Comparison of ENCODE assay signal across 16 cellular contexts in genomic region chr5:154478752-154479159, GRCh38. TPM values are rescaled to one million over a fixed set of nuclear protein-coding genes. Genes with fewer than 3 reads are reported as not detected.
A peak's percentile ranks its signal among the peaks of the same experiment; 100 is the strongest.
DNase-seq lines count a peak whose midpoint lies in the region; ATAC-seq and TF ChIP-seq lines count a peak whose summit lies in the region.
"Had no signal": no experiment of that assay in that cellular context is flagged by ENCODE, and none has a peak within 500 bp of the region (broad histone marks: within the 10 kb centered on the region; RNA-seq: fewer than 3 reads in every experiment).

No MANE protein-coding gene starts in this region.

- H3K4me1 Mint-ChIP-seq in activated naive CD4-positive, alpha-beta T cell treated with anti-CD3 and anti-CD28 coated beads, Interleukin-2, amount 10 ng/mL, durations not matched to agents 7 days and 5 days, result peaks cover 32% of the 10 kb centered on the region

- H3K9me3 Mint-ChIP-seq in activated naive CD4-positive, alpha-beta T cell treated with anti-CD3 and anti-CD28 coated beads, Interleukin-2, amount 10 ng/mL, durations not matched to agents 7 days and 5 days, result no peaks in the 10 kb centered on the region
- H3K9me3 Mint-ChIP-seq in activated naive CD4-positive, alpha-beta T cell treated with anti-CD3 and anti-CD28 coated beads, Interleukin-2, amount 50 U/mL, for 72 hours, result no peaks in the 10 kb centered on the region
- H3K9me3 Mint-ChIP-seq: activated CD4-positive, alpha-beta memory T cell treated with anti-CD3 and anti-CD28 coated beads, Interleukin-2, amount 10 ng/mL, durations not matched to agents 7 days and 5 days; central memory CD8-positive, alpha-beta T cell had no signal

- H3K27ac ChIP-seq in ascending aorta, result no peak overlapping the region
- peak overlapping the region in 3 of 4 donors; percentile 91 to 96 (median 94) for H3K27ac ChIP-seq in sigmoid colon
- H3K27ac ChIP-seq: neutrophil, SJSA1 had no signal

- no peak for ATAC-seq in activated naive CD4-positive, alpha-beta T cell treated with anti-CD3 and anti-CD28 coated beads, Interleukin-2, amount 50 U/mL, for 72 hours
- ATAC-seq in HG03095 (IDR thresholded peaks at IDR 0.05; ENCODE audit: unreplicated experiment), result no peak

- CTCF ChIA-PET in activated naive CD4-positive, alpha-beta T cell treated with anti-CD3 and anti-CD28 coated beads, Interleukin-2, amount 10 ng/mL, durations not matched to agents 7 days and 5 days (lab: Charles Lee), result no interaction called here

- peak overlapping the region; percentile 75 for H3K27ac Mint-ChIP-seq in activated naive CD4-positive, alpha-beta T cell treated with anti-CD3 and anti-CD28 coated beads, Interleukin-2, amount 10 ng/mL, durations not matched to agents 7 days and 5 days
- no peak overlapping the region for H3K27ac Mint-ChIP-seq in activated naive CD4-positive, alpha-beta T cell treated with anti-CD3 and anti-CD28 coated beads, Interleukin-2, amount 50 U/mL, for 72 hours

- no peaks in the 10 kb centered on the region for H3K9me3 ChIP-seq in ascending aorta
- H3K9me3 ChIP-seq in iPS-18c (ENCODE audit: control insufficient read depth, insufficient read depth, low read length), result peaks cover 2% of the 10 kb centered on the region
- H3K9me3 ChIP-seq in sigmoid colon, result no peaks in the 10 kb centered on the region
- H3K9me3 ChIP-seq: neutrophil, SJSA1 had no signal

- no peak for TF ChIP-seq CTCF in ascending aorta (IDR thresholded peaks at IDR 0.05)
- no peak for TF ChIP-seq CTCF in sigmoid colon (IDR thresholded peaks at IDR 0.05)

- H3K27me3 ChIP-seq in ascending aorta (peaks cover 99% of the 10 kb centered on the region), sigmoid colon (peaks cover 0 to 64% (median 7%) of the 10 kb centered on the region in 3 donors)

- H3K4me1 ChIP-seq in ascending aorta (peaks cover 13 to 41% of the 10 kb centered on the region in 2 donors), sigmoid colon (peaks cover 0 to 73% (median 70%) of the 10 kb centered on the region in 4 donors)

- 5 to 9% methylated on average over 27 of the region's 27 CpGs for WGBS in sigmoid colon, 2 donors

- H3K4me3 Mint-ChIP-seq in activated naive CD4-positive, alpha-beta T cell treated with anti-CD3 and anti-CD28 coated beads, Interleukin-2, amount 10 ng/mL, durations not matched to agents 7 days and 5 days, result no peak overlapping the region

- H3K36me3 ChIP-seq in ascending aorta (no peaks in the 10 kb centered on the region), sigmoid colon (no peaks in the 10 kb centered on the region)
- H3K36me3 ChIP-seq: neutrophil, SJSA1 had no signal

- H3K4me3 ChIP-seq in ascending aorta (peak overlapping the region; percentile 38 to 63), iPS-18c (ENCODE audit: insufficient read depth, low read depth, low read length) (peak overlapping the region; percentile 25), sigmoid colon (peak overlapping the region; percentile 31 to 77 (median 72))

- no peaks in the 10 kb centered on the region for H3K36me3 Mint-ChIP-seq in activated naive CD4-positive, alpha-beta T cell treated with anti-CD3 and anti-CD28 coated beads, Interleukin-2, amount 10 ng/mL, durations not matched to agents 7 days and 5 days
- peaks cover 0 to 13% of the 10 kb centered on the region in 2 donors for H3K36me3 Mint-ChIP-seq in activated naive CD4-positive, alpha-beta T cell treated with anti-CD3 and anti-CD28 coated beads, Interleukin-2, amount 50 U/mL, for 72 hours

- no peak for DNase-seq in activated naive CD4-positive, alpha-beta T cell treated with anti-CD3 and anti-CD28 coated beads, Interleukin-2, amount 10 ng/mL, durations not matched to agents 7 days and 5 days
- no peak for DNase-seq in activated naive CD4-positive, alpha-beta T cell treated with anti-CD3 and anti-CD28 coated beads, Interleukin-2, amount 50 U/mL, for 72 hours (ENCODE audit: low spot score in 2 of 2)
- DNase-seq in ascending aorta (ENCODE audit: low spot score in 2 of 2), result no peak
- peak; percentile 75 for DNase-seq in sigmoid colon
- DNase-seq in posterior vena cava (ENCODE audit: low spot score), result no peak
- DNase-seq in Kasumi-1 (lab: John Stamatoyannopoulos, UW), result no peak
- DNase-seq: activated CD4-positive, alpha-beta memory T cell treated with anti-CD3 and anti-CD28 coated beads, Interleukin-2, amount 10 ng/mL, durations not matched to agents 7 days and 5 days; activated gamma-delta T cell had no signal

- peaks cover 100% of the 10 kb centered on the region for H3K27me3 Mint-ChIP-seq in activated naive CD4-positive, alpha-beta T cell treated with anti-CD3 and anti-CD28 coated beads, Interleukin-2, amount 10 ng/mL, durations not matched to agents 7 days and 5 days

- intact Hi-C loops in ascending aorta (cut with DNase I) (loop anchor here (10.0 kb wide), 1 partner anchor 276 kb away; the partner anchor contains the start of gene LARP1), sigmoid colon (cut with DNase I) (loop anchor here (5.0 kb wide), 1 partner anchor 379 kb away; the partner anchor contains the start of gene CNOT8), posterior vena cava (cut with DNase I) (loop anchor here in 1 of 2 donors (10.0 kb wide), 1 partner anchor 1094 kb away; no protein-coding TSS in a partner anchor)

- TF ChIP-seq POLR2A in sigmoid colon (IDR thresholded peaks at IDR 0.05), result no peak

- TF ChIP-seq EP300 in sigmoid colon (IDR thresholded peaks at IDR 0.05), result no peak

RNA-seq across cellular contexts. Expression of gene HAND1, which starts 0.7 kb away (rescaled TPM):
- not detected for total RNA-seq in activated naive CD4-positive, alpha-beta T cell treated with anti-CD3 and anti-CD28 coated beads, Interleukin-2, amount 50 U/mL, for 72 hours
- total RNA-seq in ascending aorta (not detected), sigmoid colon (10 to 100 TPM; 45.6 to 69.2 (median 48.9) TPM), posterior vena cava (not detected)
- polyA plus RNA-seq in sigmoid colon, result 1 to 10 TPM in 2 of 3 donors, not detected in 1; 2.4 to 6.8 TPM
- total RNA-seq: activated CD4-positive, alpha-beta memory T cell treated with anti-CD3 and anti-CD28 coated beads, Interleukin-2, amount 10 ng/mL, durations not matched to agents 7 days and 5 days; endothelial cell of umbilical vein; HepG2; lower leg skin; SJSA1 had no signal
- polyA plus RNA-seq: endothelial cell of umbilical vein, HepG2 had no signal

RNA-seq across cellular contexts. Expression of gene SAP30L, which starts 33.0 kb away (rescaled TPM):
- 10 to 100 TPM; 25.5 to 31.0 TPM for total RNA-seq in activated naive CD4-positive, alpha-beta T cell treated with anti-CD3 and anti-CD28 coated beads, Interleukin-2, amount 50 U/mL, for 72 hours
- total RNA-seq in ascending aorta (36.5 TPM), sigmoid colon (10 to 100 TPM; 36.0 to 51.7 (median 42.9) TPM), posterior vena cava (10 to 100 TPM; 34.6 to 50.5 TPM)
- 10 to 100 TPM; 17.8 to 27.6 (median 24.5) TPM for polyA plus RNA-seq in sigmoid colon

Comparison
In these comparisons a context has a peak if more than half of its experiments do, and no peak if none do; other contexts are left out.
1. H3K27ac ChIP-seq: peak in sigmoid colon (3 of 4); none in ascending aorta (0 of 2).
2. RNA of gene HAND1, which starts 0.7 kb away (total RNA-seq): 45.6 to 69.2 TPM in sigmoid colon; not detected in activated naive CD4-positive, alpha-beta T cell treated with anti-CD3 and anti-CD28 coated beads, Interleukin-2, amount 50 U/mL, for 72 hours, not detected in ascending aorta (single experiment) and not detected in posterior vena cava; every median in the first group is over 10 times any median in the second.
3. Peak in every context shown above with its lines, with median percentiles within 50 percentile points of each other: H3K4me3 ChIP-seq.